24 cellular contexts compared by ENCODE assay signal in the genomic region with DNA sequence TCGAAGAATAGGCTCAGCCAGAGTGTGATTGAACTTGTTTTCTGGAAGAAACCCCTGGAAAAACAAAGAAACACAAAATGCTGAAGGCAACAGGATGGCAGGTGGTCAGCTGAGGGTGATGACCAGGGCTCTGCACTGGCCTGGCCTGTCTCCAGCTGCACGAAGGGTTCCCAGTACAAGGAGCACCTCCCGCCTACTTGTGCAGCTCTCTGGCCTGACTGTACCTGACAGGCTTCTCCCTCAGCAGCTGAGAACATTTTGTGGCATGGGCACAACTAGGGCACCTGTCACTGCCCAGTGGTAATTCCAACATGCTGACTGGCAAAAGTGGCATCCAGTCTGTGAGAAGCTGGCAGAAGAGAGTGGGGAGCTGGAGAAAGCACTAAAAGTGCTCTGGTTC. TPM values are rescaled to one million over a fixed set of nuclear protein-coding genes. Genes with fewer than 3 reads are reported as not detected.
DNase-seq lines count a peak whose midpoint lies in the region; ATAC-seq and TF ChIP-seq lines count a peak whose summit lies in the region.
"Had no signal": no experiment of that assay in that cellular context is flagged by ENCODE, and none has a peak within 500 bp of the region (broad histone marks: within the 10 kb centered on the region; RNA-seq: fewer than 3 reads in every experiment).

No MANE protein-coding gene starts in this region.

- H3K4me3 ChIP-seq in right atrium auricular region (no peak overlapping the region), right lobe of liver (no peak overlapping the region)
- H3K4me3 ChIP-seq: K562, MG63, PC-9 had no signal

- H3K36me3 ChIP-seq in right atrium auricular region (peaks cover 61% of the 10 kb centered on the region), right lobe of liver (peaks cover 0 to 38% (median 14%) of the 10 kb centered on the region in 4 donors)

- no peak for TF ChIP-seq CTCF in right atrium auricular region (IDR thresholded peaks at IDR 0.05)
- TF ChIP-seq CTCF in right lobe of liver (IDR thresholded peaks at IDR 0.05): no peak

- DNase-seq in Right ventricle myocardium inferior (ENCODE audit: missing footprints): no peak
- no peak for DNase-seq in right atrium auricular region (ENCODE audit: low spot score)
- peak; percentile 42 to 84 for DNase-seq in cerebellar nuclear complex (lab: John Stamatoyannopoulos, UW)
- DNase-seq in myocyte (ENCODE audit: low read depth): peak; percentile 88
- no peak for DNase-seq in right lobe of liver
- DNase-seq in NCI-H510A (lab: John Stamatoyannopoulos, UW): no peak
- DNase-seq: Calu3; DMS79 treated with DMSO at 0.1 percent for 48 hours; MG63; NCI-H1105 treated with DMSO at 0.1 percent for 48 hours; NCI-H146; NCI-H1930; NCI-H2107; NCI-H526; NCI-H82; NK-92 treated with Interleukin-12 subunit alpha and Interleukin-12 subunit beta, amount 100 ng/mL, for 24 hours; PC-9; SHP77 had no signal

- no peaks in the 10 kb centered on the region for H3K27me3 ChIP-seq in right atrium auricular region
- no peaks in the 10 kb centered on the region for H3K27me3 ChIP-seq in right lobe of liver
- H3K27me3 ChIP-seq: MG63 had no signal

- intact Hi-C loops in Right ventricle myocardium inferior (cut with DNase I) (loop anchor here (5.0 kb wide), 1 partner anchor 48 kb away; no protein-coding TSS in a partner anchor), right lobe of liver (cut with DNase I) (loop anchor here in 1 of 2 donors (5.0 kb wide), 1 partner anchor 43 kb away; no protein-coding TSS in a partner anchor)

- no peak for TF ChIP-seq POLR2A in right lobe of liver (IDR thresholded peaks at IDR 0.05)

- no peak overlapping the region for H3K27ac ChIP-seq in right atrium auricular region
- no peak overlapping the region for H3K27ac ChIP-seq in right lobe of liver
- H3K27ac ChIP-seq: PC-9 had no signal

- peaks cover 0 to 35% of the 10 kb centered on the region in 2 donors for H3K4me1 ChIP-seq in right atrium auricular region
- H3K4me1 ChIP-seq in right lobe of liver: no peaks in the 10 kb centered on the region

- 100% methylated on average over 2 of the region's 3 CpGs for WGBS in right lobe of liver (ENCODE audit: insufficient coverage, low coverage, low lambda C conversion rate, missing lambda C conversion rate)

- peak; percentile 82 for ATAC-seq in Right ventricle myocardium inferior
- no peak for ATAC-seq in HG03025 (IDR thresholded peaks at IDR 0.05; ENCODE audit: low FRiP score, unreplicated experiment)
- no peak for ATAC-seq in right lobe of liver
- ATAC-seq: HCT116, K562 had no signal

- H3K9me3 ChIP-seq in right atrium auricular region (no peaks in the 10 kb centered on the region), right lobe of liver (no peaks in the 10 kb centered on the region)
- H3K9me3 ChIP-seq: MG63 had no signal

RNA-seq across cellular contexts. Expression of gene EMILIN3, which starts 38.8 kb away (rescaled TPM):
- 6.6 TPM for total RNA-seq in Right ventricle myocardium inferior
- total RNA-seq in right atrium auricular region: 1 to 10 TPM; 1.8 to 4.9 TPM
- not detected in 2 replicates for total RNA-seq in myocyte
- polyA plus RNA-seq in myocyte (2012): 0.08 TPM
- under 1 TPM in 3 of 6 experiments, not detected in 3; 0.07 to 0.09 (median 0.07) TPM for total RNA-seq in right lobe of liver
- total RNA-seq: A172, Calu3, H4, HT-29, K562, PC-9 had no signal

Comparison
In these comparisons a context has a peak if more than half of its experiments do, and no peak if none do; other contexts are left out.
1. DNase-seq: peak in cerebellar nuclear complex (2 of 2) and myocyte (single experiment); none in Right ventricle myocardium inferior (single experiment), right atrium auricular region (single experiment), right lobe of liver (0 of 3) and NCI-H510A (single experiment).